9 cellular contexts compared by ENCODE assay signal in genomic region chr2:28449489-28450395, GRCh38. TPM values are rescaled to one million over a fixed set of nuclear protein-coding genes. Genes with fewer than 3 reads are reported as not detected.
DNase-seq lines count a peak whose midpoint lies in the region; ATAC-seq and TF ChIP-seq lines count a peak whose summit lies in the region.
"Had no signal": no experiment of that assay in that cellular context is flagged by ENCODE, and none has a peak within 500 bp of the region (broad histone marks: within the 10 kb centered on the region; RNA-seq: fewer than 3 reads in every experiment).

No MANE protein-coding gene starts in this region.

- H3K9me3 Mint-ChIP-seq in HFFc6 (no peaks in the 10 kb centered on the region), nephron progenitor cell (no peaks in the 10 kb centered on the region)

- H3K27me3 Mint-ChIP-seq in HFFc6 (ENCODE audit: insufficient read depth) = no peaks in the 10 kb centered on the region; the same call in 1 of the 2 replicates
- H3K27me3 Mint-ChIP-seq in nephron progenitor cell (ENCODE audit: low read depth, poor library complexity) = no peaks in the 10 kb centered on the region

- ATAC-seq in GM18498 (IDR thresholded peaks at IDR 0.05; ENCODE audit: unreplicated experiment) = no peak
- ATAC-seq: left lung had no signal

- no peaks in the 10 kb centered on the region for H3K36me3 Mint-ChIP-seq in HFFc6 (ENCODE audit: low read depth)
- H3K36me3 Mint-ChIP-seq in nephron progenitor cell (ENCODE audit: low read depth) = no peaks in the 10 kb centered on the region

- peak overlapping the region; percentile 59 for H3K4me3 Mint-ChIP-seq in HFFc6
- no peak overlapping the region for H3K4me3 Mint-ChIP-seq in nephron progenitor cell

- H3K27ac Mint-ChIP-seq in HFFc6 (peak overlapping the region; percentile 98), nephron progenitor cell (no peak overlapping the region)

- H3K4me3 ChIP-seq in epithelial cell of esophagus (ENCODE audit: low read length) (no peak overlapping the region), SJCRH30 (no peak overlapping the region)
- H3K4me3 ChIP-seq: left lung had no signal

- no peaks in the 10 kb centered on the region for H3K36me3 ChIP-seq in SJCRH30
- H3K36me3 ChIP-seq: left lung had no signal

- H3K27me3 ChIP-seq in SJCRH30 = no peaks in the 10 kb centered on the region
- H3K27me3 ChIP-seq: left lung had no signal

- H3K9me3 ChIP-seq in SJCRH30 (replicated peaks) = no peaks in the 10 kb centered on the region
- H3K9me3 ChIP-seq: left lung had no signal

- H3K4me1 Mint-ChIP-seq in HFFc6 (ENCODE audit: low read depth) (peaks cover 87% of the 10 kb centered on the region), nephron progenitor cell (peaks cover 12% of the 10 kb centered on the region)

- TF ChIP-seq CTCF in HFFc6 (IDR thresholded peaks at IDR 0.05) = peak; percentile 13; the same call in 1 of the 2 replicates
- TF ChIP-seq CTCF in epithelial cell of esophagus (IDR thresholded peaks at IDR 0.05; ENCODE audit: insufficient read depth, low read depth, low read length, missing control alignments) = no peak
- no peak for TF ChIP-seq CTCF in nephron progenitor cell (IDR thresholded peaks at IDR 0.05)

- 0 out of 2 replicates have a peak, but pooled peaks cover 3% of the 10 kb centered on the region for H3K4me1 ChIP-seq in SJCRH30

- no peak overlapping the region for H3K27ac ChIP-seq in SJCRH30

- DNase-seq in HFFc6 (peak; percentile 27), epithelial cell of esophagus (ENCODE audit: low read depth) (peak; percentile 81), AG08396 (ENCODE audit: low spot score) (no peak), nephron progenitor cell (no peak), SJCRH30 (no peak)
- peak; percentile 22 for DNase-seq in activated CD4-positive, alpha-beta T cell treated with anti-CD3 and anti-CD28 coated beads, Interleukin-2, amount 50 U/mL, for 1 hour
- DNase-seq in stimulated activated CD4-positive, alpha-beta T cell treated with anti-CD3 and anti-CD28 coated beads, TNF-alpha, amount 100 ng/mL, for 4 hours (ENCODE audit: low read depth in 3 of 3) = peak; percentile 68 to 71 (median 69)

RNA-seq across cellular contexts. Expression of gene PLB1, which starts 46.1 kb away (rescaled TPM):
- under 1 TPM; 0.36 to 0.95 (median 0.62) TPM for total RNA-seq in HFFc6 (2021; fragmentation: NEBNext Ultra II Directional; extraction: Animal tissue kit (Norgen Biotek cat#: 25700))
- 0.61 and 0.79 TPM in 2 replicates for total RNA-seq in SJCRH30 (2014; rRNA removed; shearing (Covaris generic))

RNA-seq across cellular contexts. Expression of gene FOSL2, which starts 57.1 kb away (rescaled TPM):
- total RNA-seq in HFFc6 (2021; fragmentation: NEBNext Ultra II Directional; extraction: Animal tissue kit (Norgen Biotek cat#: 25700)) = 100 to 1,000 TPM in 5 of 6 experiments, 10 to 100 TPM in 1; 90.1 to 128 (median 116) TPM
- 30.0 and 30.7 TPM in 2 replicates for total RNA-seq in SJCRH30 (2014; rRNA removed; shearing (Covaris generic))

Comparison
In these comparisons a context has a peak if more than half of its experiments do, and no peak if none do; other contexts are left out.
1. DNase-seq: peak in HFFc6 (single experiment), activated CD4-positive, alpha-beta T cell treated with anti-CD3 and anti-CD28 coated beads, Interleukin-2, amount 50 U/mL, for 1 hour (single experiment), epithelial cell of esophagus (single experiment) and stimulated activated CD4-positive, alpha-beta T cell treated with anti-CD3 and anti-CD28 coated beads, TNF-alpha, amount 100 ng/mL, for 4 hours (3 of 3); none in AG08396 (single experiment), nephron progenitor cell (single experiment) and SJCRH30 (0 of 2).